ENCODE assay signal across 3 cellular contexts in genomic region chr16:57012353-57012752, GRCh38.
TF ChIP-seq lines count a peak whose summit lies in the region.

No MANE protein-coding gene starts in this region.

TF ChIP-seq in SK-N-SH, 30 proteins besides CTCF, POLR2A, EP300 and RAD21:
- no peak for TF ChIP-seq FOXM1 (IDR thresholded peaks at IDR 0.05; ENCODE audit: low read depth)
- no peak for TF ChIP-seq MAX (IDR thresholded peaks at IDR 0.05; ENCODE audit: low read depth)
- no peak for TF ChIP-seq GATA2 (CRISPR knock-in tag; IDR thresholded peaks at IDR 0.05)
- TF ChIP-seq PBX3 (IDR thresholded peaks at IDR 0.05): no peak
- no peak for TF ChIP-seq SMC3 (IDR thresholded peaks at IDR 0.05; ENCODE audit: low read depth, low read length)
- TF ChIP-seq IRF3 (IDR thresholded peaks at IDR 0.05; ENCODE audit: low read depth, low read length): no peak
- no peak for TF ChIP-seq NRF1 (IDR thresholded peaks at IDR 0.05; ENCODE audit: low read depth, low read length)
- TF ChIP-seq USF2 (IDR thresholded peaks at IDR 0.05; ENCODE audit: borderline replicate concordance, low read depth, low read length): no peak
- no peak for TF ChIP-seq ELF1 (IDR thresholded peaks at IDR 0.05)
- no peak for TF ChIP-seq CHD2 (IDR thresholded peaks at IDR 0.05; ENCODE audit: low read length, partially characterized antibody)

TF ChIP-seq in SK-N-SH treated with all-trans-retinoic acid at 6 μM for 48 hours, 23 proteins besides CTCF, POLR2A, EP300 and RAD21:
- TF ChIP-seq ESRRG (CRISPR knock-in tag; IDR thresholded peaks at IDR 0.05) (no peak), TSHZ2 (CRISPR knock-in tag; IDR thresholded peaks at IDR 0.05) (no peak), RARB (CRISPR knock-in tag; IDR thresholded peaks at IDR 0.05) (no peak), PATZ1 (CRISPR knock-in tag; IDR thresholded peaks at IDR 0.05; ENCODE audit: borderline replicate concordance) (no peak), CSRNP3 (CRISPR knock-in tag; IDR thresholded peaks at IDR 0.05) (no peak)

TF ChIP-seq in GM23338, 12 proteins besides CTCF, POLR2A, EP300 and RAD21:
- TF ChIP-seq ZNF114 (CRISPR knock-in tag; IDR thresholded peaks at IDR 0.05): no peak
- TF ChIP-seq ETS1 (IDR thresholded peaks at IDR 0.05): no peak
- no peak for TF ChIP-seq EZH2 (IDR thresholded peaks at IDR 0.05; ENCODE audit: low read depth, unreplicated experiment)
